In the genomic region with DNA sequence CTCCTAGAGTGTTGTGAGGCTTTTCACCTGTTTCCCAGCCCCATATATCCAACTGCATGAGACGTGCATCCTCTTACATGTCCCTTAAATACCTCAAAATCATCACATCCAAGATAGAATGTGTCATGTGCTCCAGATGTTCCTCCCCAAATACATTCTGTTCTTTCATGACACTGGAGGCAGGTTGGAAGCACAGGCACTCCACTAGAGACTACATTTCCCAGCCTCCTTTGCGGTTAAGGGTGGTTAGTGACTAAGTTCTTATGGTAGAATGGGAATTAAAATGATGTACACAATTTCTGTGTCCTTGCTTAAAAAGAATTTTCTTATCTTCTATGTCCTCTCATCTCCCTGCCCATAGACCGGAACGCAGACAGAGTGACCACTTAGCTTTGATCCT, we compare ENCODE assay signal across 25 cellular contexts. TPM values are rescaled to one million over a fixed set of nuclear protein-coding genes. Genes with fewer than 3 reads are reported as not detected.
A peak's percentile ranks its signal among the peaks of the same experiment; 100 is the strongest.
DNase-seq lines count a peak whose midpoint lies in the region; ATAC-seq, FAIRE-seq and TF ChIP-seq lines count a peak whose summit lies in the region.
"Had no signal": no experiment of that assay in that cellular context is flagged by ENCODE, and none has a peak within 500 bp of the region (broad histone marks: within the 10 kb centered on the region; RNA-seq: fewer than 3 reads in every experiment).

No MANE protein-coding gene starts in this region.

- in situ Hi-C loops in GM23248 (cut with MboI): no loop called here

- intact Hi-C loops in PC-3 (cut with micrococcal nuclease): loop anchor here (5.0 kb wide), 2 partner anchors 63 to 103 kb away; no protein-coding TSS in a partner anchor
- intact Hi-C loops in pancreas (cut with DNase I): no loop called here

- no peak for FAIRE-seq in pancreas (lab: Jason Lieb, UNC)
- FAIRE-seq: A549, H54 had no signal

- H3K27ac ChIP-seq in GM23248 (no peak overlapping the region), PC-3 (ENCODE audit: low read length) (no peak overlapping the region), pancreas (no peak overlapping the region)
- H3K27ac ChIP-seq: A549, PC-9, SJCRH30 had no signal

- TF ChIP-seq CTCF in PC-3 (conservative IDR thresholded peaks at IDR 0.05; ENCODE audit: low read depth, low read length): no peak
- TF ChIP-seq CTCF in choroid plexus epithelial cell (conservative IDR thresholded peaks at IDR 0.05; ENCODE audit: low read depth, low read length): no peak
- TF ChIP-seq CTCF in pancreas (IDR thresholded peaks at IDR 0.05): no peak

- POLR2A ChIA-PET in PC-3 (lab: Charles Lee; ENCODE audit: unreplicated experiment): no interaction called here

- H3K9me3 ChIP-seq in GM23248 (ENCODE audit: low read depth) (no peaks in the 10 kb centered on the region), PC-3 (ENCODE audit: low read length) (no peaks in the 10 kb centered on the region), pancreas (no peaks in the 10 kb centered on the region)
- H3K9me3 ChIP-seq: A549, SJCRH30 had no signal

- ATAC-seq in PC-3: no peak
- no peak for ATAC-seq in pancreas
- ATAC-seq: A549, Right ventricle myocardium inferior, T-cell had no signal

- H4K20me1 ChIP-seq in GM23248 (ENCODE audit: insufficient read depth) (no peaks in the 10 kb centered on the region), PC-3 (ENCODE audit: low read length) (no peaks in the 10 kb centered on the region)

- H3K9ac ChIP-seq in GM23248 (no peak overlapping the region), PC-3 (ENCODE audit: low read length) (no peak overlapping the region)

- H3K79me2 ChIP-seq in GM23248 (ENCODE audit: insufficient read depth) (no peaks in the 10 kb centered on the region), PC-3 (ENCODE audit: low read length) (no peaks in the 10 kb centered on the region)

- H3K9me2 ChIP-seq in GM23248 (ENCODE audit: insufficient read depth) (no peaks in the 10 kb centered on the region), PC-3 (replicated peaks; ENCODE audit: low read length) (no peaks in the 10 kb centered on the region)

- DNase-seq in Daoy (ENCODE audit: low read depth) (peak; percentile 6), GM23248 (peak; percentile 21), PC-3 (peak; percentile 36), choroid plexus epithelial cell (ENCODE audit: low read depth) (peak; percentile 11), pancreas (no peak), amygdala (lab: John Stamatoyannopoulos, UW) (no peak), ecto neural progenitor cell (ENCODE audit: low spot score) (no peak)
- DNase-seq: C1 segment of cervical spinal cord; CD4-positive, alpha-beta memory T cell; COR-L47; DMS79; NCI-H1092 treated with DMSO at 0.1 percent for 48 hours; NCI-H1436 treated with DMSO at 0.1 percent for 48 hours; NCI-H187 treated with DMSO at 0.1 percent for 48 hours; NCI-H2171 treated with DMSO at 0.1 percent for 48 hours; NCI-H345; NCI-H510A treated with DMSO at 0.1 percent for 48 hours; PC-9; SJCRH30; T-cell had no signal

- H3K36me3 ChIP-seq in GM23248 (ENCODE audit: low read depth) (no peaks in the 10 kb centered on the region), PC-3 (ENCODE audit: low read depth, low read length) (no peaks in the 10 kb centered on the region), pancreas (no peaks in the 10 kb centered on the region)
- H3K36me3 ChIP-seq: SJCRH30 had no signal

- CTCF ChIA-PET in PC-3 (lab: Charles Lee): no interaction called here

- no peaks in the 10 kb centered on the region for H3F3A ChIP-seq in GM23248 (ENCODE audit: insufficient read depth)
- H3F3A ChIP-seq in PC-3 (ENCODE audit: low read length, unreplicated experiment): no peaks in the 10 kb centered on the region

- H3K27me3 ChIP-seq in GM23248 (replicated peaks; ENCODE audit: insufficient read depth) (no peaks in the 10 kb centered on the region), PC-3 (ENCODE audit: low read length) (no peaks in the 10 kb centered on the region), pancreas (no peaks in the 10 kb centered on the region)
- H3K27me3 ChIP-seq: SJCRH30 had no signal

- 50 to 54% methylated on average over 4 of the region's 4 CpGs for WGBS in GM23248 (ENCODE audit: low coverage in 1 of 2, low lambda C conversion rate in 2 of 2, missing lambda C conversion rate in 2 of 2), 2 experiments
- 61 to 66% methylated on average over 4 of the region's 4 CpGs for WGBS in pancreas, 2 donors

- H3K4me2 ChIP-seq in GM23248 (ENCODE audit: unreplicated experiment) (no peak overlapping the region), PC-3 (ENCODE audit: low read length) (no peak overlapping the region)
- H3K4me2 ChIP-seq: A549, PC-9 had no signal

- no TSS peak for BruUV-seq in PC-3 (replicated peaks; lab: Mats Ljungman, UMichigan)

- H3K4me3 ChIP-seq in GM23248 (no peak overlapping the region), PC-3 (ENCODE audit: low read length) (no peak overlapping the region), choroid plexus epithelial cell (ENCODE audit: low read depth, low read length) (no peak overlapping the region), pancreas (no peak overlapping the region)
- H3K4me3 ChIP-seq: A549, PC-9, SJCRH30 had no signal

- H3K4me1 ChIP-seq in GM23248 (ENCODE audit: insufficient read depth): no peaks in the 10 kb centered on the region
- H3K4me1 ChIP-seq in PC-3 (ENCODE audit: insufficient read depth, low read length): no peaks in the 10 kb centered on the region; the same call in 1 of the 2 replicates
- peaks cover 0 to 4% (median 0%) of the 10 kb centered on the region in 3 donors for H3K4me1 ChIP-seq in pancreas

- H2AFZ ChIP-seq in GM23248 (no peak overlapping the region), PC-3 (ENCODE audit: low read length) (no peak overlapping the region)
- H2AFZ ChIP-seq: PC-9 had no signal

RNA-seq across cellular contexts. Expression of gene TMEM40, which starts 34.3 kb away (rescaled TPM):
- total RNA-seq in Daoy (2014; rRNA removed; shearing (Covaris generic)): not detected in 2 replicates
- total RNA-seq in GM23248 (2014; rRNA removed; shearing (Covaris generic)): not detected in 2 replicates
- polyA plus RNA-seq in GM23248 (2016; fragmentation: Nextera tagmentation; extraction: Ambion mirVana) (not detected in 2 replicates), pancreas (under 1 TPM in 1 of 2 donors, not detected in 1; 0.38 TPM)
- total RNA-seq in PC-3 (2014; rRNA removed) (7.5 and 10.4 TPM in 2 replicates), pancreas (not detected)
- total RNA-seq: CD4-positive, alpha-beta memory T cell; RPMI7951; T-cell; T-helper 2 cell treated with Interferon-gamma antibody and Interleukin-4, amounts not matched to agents 100 ng/mL and 5 ng/mL, for 36 hours had no signal
- polyA plus RNA-seq: CD4-positive, alpha-beta memory T cell had no signal

Comparison
In these comparisons a context has a peak if more than half of its experiments do, and no peak if none do; other contexts are left out.
1. DNase-seq: peak in Daoy (single experiment), GM23248 (single experiment), PC-3 (single experiment) and choroid plexus epithelial cell (single experiment); none in pancreas (0 of 6), amygdala (0 of 56) and ecto neural progenitor cell (single experiment).